Comparison of ENCODE assay signal across 18 cellular contexts in genomic region chr4:149145803-149146202, GRCh38.
DNase-seq lines count a peak whose midpoint lies in the region; ATAC-seq and TF ChIP-seq lines count a peak whose summit lies in the region.
"Had no signal": no experiment of that assay in that cellular context is flagged by ENCODE, and none has a peak within 500 bp of the region (broad histone marks: within the 10 kb centered on the region; RNA-seq: fewer than 3 reads in every experiment).

No MANE protein-coding gene starts in this region.

- TF ChIP-seq POLR2A in thyroid gland (IDR thresholded peaks at IDR 0.05), result no peak

- H3K27ac ChIP-seq in thyroid gland, result no peak overlapping the region
- H3K27ac ChIP-seq: colonic mucosa, heart right ventricle, pancreas, spleen had no signal

- peak; percentile 10 for DNase-seq in Ammon's horn (ENCODE audit: low spot score)
- DNase-seq in LHCN-M2 (ENCODE audit: low read depth), result peak; percentile 76
- peak; percentile 5 for DNase-seq in choroid plexus epithelial cell (ENCODE audit: low read depth)
- DNase-seq in left kidney (ENCODE audit: low read depth, low spot score), result peak; percentile 7
- no peak for DNase-seq in thyroid gland
- DNase-seq in activated CD4-positive, alpha-beta T cell treated with anti-CD3 and anti-CD28 coated beads, Interleukin-2, amount 50 U/mL, for 4 hours, result no peak
- DNase-seq in activated CD4-positive, alpha-beta T cell treated with anti-CD3 and anti-CD28 coated beads, Interleukin-2, amount 10 ng/mL, durations not matched to agents 24 days and 14 days, result no peak
- DNase-seq: activated CD8-positive, alpha-beta T cell treated with anti-CD3 and anti-CD28 coated beads for 36 hours; AML-193; colonic mucosa; heart right ventricle; left cardiac atrium; NCI-H187 treated with DMSO at 0.1 percent for 48 hours; NCI-H510A; pancreas; spleen; stimulated activated naive CD8-positive, alpha-beta T cell treated with anti-CD3 and anti-CD28 coated beads, Interleukin-15, Interleukin-2, amounts not matched to agents 100 U/mL and 50 U/mL, for 24 hours had no signal

- no peak for TF ChIP-seq CTCF in choroid plexus epithelial cell (conservative IDR thresholded peaks at IDR 0.05; ENCODE audit: low read depth, low read length)
- no peak for TF ChIP-seq CTCF in thyroid gland (IDR thresholded peaks at IDR 0.05)

- H3K4me3 ChIP-seq in choroid plexus epithelial cell (ENCODE audit: low read depth, low read length) (no peak overlapping the region), thyroid gland (replicated peaks in 1 of 3) (no peak overlapping the region)
- H3K4me3 ChIP-seq: colonic mucosa, heart right ventricle, pancreas, spleen had no signal

- H3K36me3 ChIP-seq in thyroid gland, result no peaks in the 10 kb centered on the region
- H3K36me3 ChIP-seq: colonic mucosa, heart right ventricle, pancreas, spleen had no signal

- no peaks in the 10 kb centered on the region for H3K4me1 Mint-ChIP-seq in activated CD4-positive, alpha-beta T cell treated with anti-CD3 and anti-CD28 coated beads, Interleukin-2, amount 10 ng/mL, durations not matched to agents 24 days and 14 days

- peaks cover 4% of the 10 kb centered on the region for H3K9me3 ChIP-seq in thyroid gland
- H3K9me3 ChIP-seq: colonic mucosa, heart right ventricle, pancreas, spleen had no signal

- no peak for ATAC-seq in HG03280 (IDR thresholded peaks at IDR 0.05; ENCODE audit: unreplicated experiment)
- ATAC-seq: activated CD8-positive, alpha-beta T cell treated with anti-CD3 and anti-CD28 coated beads for 36 hours; heart right ventricle; left cardiac atrium; pancreas; stimulated activated naive CD8-positive, alpha-beta T cell treated with anti-CD3 and anti-CD28 coated beads, Interleukin-15, Interleukin-2, amounts not matched to agents 100 U/mL and 50 U/mL, for 24 hours had no signal

- H3K27me3 Mint-ChIP-seq in activated CD4-positive, alpha-beta T cell treated with anti-CD3 and anti-CD28 coated beads, Interleukin-2, amount 10 ng/mL, durations not matched to agents 24 days and 14 days, result no peaks in the 10 kb centered on the region

- no peaks in the 10 kb centered on the region for H3K27me3 ChIP-seq in thyroid gland
- H3K27me3 ChIP-seq: colonic mucosa, heart right ventricle, pancreas, spleen had no signal

- H3K4me3 Mint-ChIP-seq in activated CD4-positive, alpha-beta T cell treated with anti-CD3 and anti-CD28 coated beads, Interleukin-2, amount 10 ng/mL, durations not matched to agents 24 days and 14 days, result no peak overlapping the region
- H3K4me3 Mint-ChIP-seq: activated CD8-positive, alpha-beta T cell treated with anti-CD3 and anti-CD28 coated beads for 36 hours had no signal

- intact Hi-C loops in thyroid gland (cut with DNase I), result no loop called here
- intact Hi-C loops in activated CD4-positive, alpha-beta T cell treated with anti-CD3 and anti-CD28 coated beads, Interleukin-2, amount 10 ng/mL, durations not matched to agents 24 days and 14 days (cut with micrococcal nuclease), result no loop called here

- H3K36me3 Mint-ChIP-seq in activated CD4-positive, alpha-beta T cell treated with anti-CD3 and anti-CD28 coated beads, Interleukin-2, amount 10 ng/mL, durations not matched to agents 24 days and 14 days (ENCODE audit: low read depth), result no peaks in the 10 kb centered on the region

- WGBS in thyroid gland, 2 donors, result 81 to 90% methylated on average over 2 of the region's 2 CpGs

- H3K4me1 ChIP-seq in thyroid gland, result no peaks in the 10 kb centered on the region
- H3K4me1 ChIP-seq: heart right ventricle, pancreas, spleen had no signal

- no peaks in the 10 kb centered on the region for H3K9me3 Mint-ChIP-seq in activated CD4-positive, alpha-beta T cell treated with anti-CD3 and anti-CD28 coated beads, Interleukin-2, amount 10 ng/mL, durations not matched to agents 24 days and 14 days
- H3K9me3 Mint-ChIP-seq: activated CD8-positive, alpha-beta T cell treated with anti-CD3 and anti-CD28 coated beads for 36 hours had no signal

- no peak overlapping the region for H3K27ac Mint-ChIP-seq in activated CD4-positive, alpha-beta T cell treated with anti-CD3 and anti-CD28 coated beads, Interleukin-2, amount 10 ng/mL, durations not matched to agents 24 days and 14 days
- H3K27ac Mint-ChIP-seq: activated CD8-positive, alpha-beta T cell treated with anti-CD3 and anti-CD28 coated beads for 36 hours had no signal

Comparison
In these comparisons a context has a peak if more than half of its experiments do, and no peak if none do; other contexts are left out.
1. DNase-seq: peak in Ammon's horn (single experiment), LHCN-M2 (single experiment), choroid plexus epithelial cell (single experiment) and left kidney (single experiment); none in thyroid gland (0 of 2), activated CD4-positive, alpha-beta T cell treated with anti-CD3 and anti-CD28 coated beads, Interleukin-2, amount 50 U/mL, for 4 hours (0 of 2) and activated CD4-positive, alpha-beta T cell treated with anti-CD3 and anti-CD28 coated beads, Interleukin-2, amount 10 ng/mL, durations not matched to agents 24 days and 14 days (single experiment).